In the genomic region with DNA sequence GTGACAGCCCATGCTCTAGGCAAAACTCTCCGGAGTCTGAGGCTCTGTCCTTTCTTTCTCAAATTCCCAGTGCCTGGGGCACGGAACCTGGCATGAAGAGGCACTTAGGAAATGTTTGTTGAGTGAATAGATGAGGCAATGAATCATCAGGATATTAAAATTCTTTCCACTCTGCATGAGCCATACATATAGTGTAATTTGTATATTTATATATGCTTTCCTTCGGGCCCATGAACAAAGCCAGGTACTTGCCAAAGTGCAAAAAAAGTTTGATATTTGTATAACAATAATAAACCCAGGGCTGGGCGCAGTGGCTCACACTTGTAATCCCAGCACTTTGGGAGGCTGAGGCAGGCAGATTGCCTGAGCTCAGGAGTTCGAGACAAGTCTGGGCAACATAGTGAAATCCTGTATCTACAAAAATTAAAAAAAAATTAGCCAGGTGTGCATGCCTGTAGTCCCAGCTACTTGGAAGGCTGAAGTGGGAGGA, we compare ENCODE assay signal across 12 cellular contexts.
DNase-seq lines count a peak whose midpoint lies in the region; ATAC-seq lines count a peak whose summit lies in the region.
"Had no signal": no experiment of that assay in that cellular context is flagged by ENCODE, and none has a peak within 500 bp of the region (broad histone marks: within the 10 kb centered on the region; RNA-seq: fewer than 3 reads in every experiment).

No MANE protein-coding gene starts in this region.

- DNase-seq in A172 (ENCODE audit: low spot score) (peak; percentile 77), HPDE6-E6E7 (ENCODE audit: extremely low spot score) (peak; percentile 88), amniotic stem cell (lab: John Stamatoyannopoulos, UW) (peak; percentile 86), foreskin melanocyte (peak; percentile 84), occipital lobe (lab: John Stamatoyannopoulos, UW) (no peak)
- no peak for DNase-seq in activated naive CD4-positive, alpha-beta T cell (lab: John Stamatoyannopoulos, UW)
- DNase-seq in activated CD8-positive, alpha-beta memory T cell treated with anti-CD3 and anti-CD28 coated beads for 24 hours, result no peak
- DNase-seq: AML-193; cerebellar nuclear complex; stimulated activated CD4-positive, alpha-beta T cell treated with anti-CD3 and anti-CD28 coated beads, Interleukin-2, amount 100 ng/mL, for 24 hours had no signal

- no peak for ATAC-seq in HG02938 (IDR thresholded peaks at IDR 0.05; ENCODE audit: unreplicated experiment)
- ATAC-seq: WTC11 had no signal

Comparison
In these comparisons a context has a peak if more than half of its experiments do, and no peak if none do; other contexts are left out.
1. DNase-seq: peak in A172 (single experiment), HPDE6-E6E7 (single experiment), amniotic stem cell (single experiment) and foreskin melanocyte (single experiment); none in activated naive CD4-positive, alpha-beta T cell (0 of 4), occipital lobe (single experiment) and activated CD8-positive, alpha-beta memory T cell treated with anti-CD3 and anti-CD28 coated beads for 24 hours (single experiment).